In genomic region chr19:46745521-46746280, GRCh38 we compare ENCODE assay signal across 8 cellular contexts. TPM values are rescaled to one million over a fixed set of nuclear protein-coding genes. Genes with fewer than 3 reads are reported as not detected.
DNase-seq lines count a peak whose midpoint lies in the region; ATAC-seq, FAIRE-seq and TF ChIP-seq lines count a peak whose summit lies in the region.

FKRP (plus strand) TSS chr19:46746057; CDS start chr19:46755451, 9,394 bp downstream.

- H2BK120ac ChIP-seq in H1 (replicated peaks; ENCODE audit: low read depth, low read length): no peak within 1 kb of the TSS

- H2BK15ac ChIP-seq in H1 (ENCODE audit: low read length): 0 out of 2 replicates have a peak within 1 kb of the TSS, but pooled peaks have one; percentile 46

- peak within 1 kb of the TSS; percentile 71 for H3K56ac ChIP-seq in H1 (replicated peaks; ENCODE audit: insufficient read length, low read depth, low read length)

- no peaks in the 10 kb centered on the region for H3K9me3 ChIP-seq in H1 (ENCODE audit: insufficient read depth in 2 of 2, low read depth in 1 of 2, low read length in 1 of 2)
- H3K9me3 ChIP-seq in mucosa of descending colon: no peaks in the 10 kb centered on the region
- no peaks in the 10 kb centered on the region for H3K9me3 ChIP-seq in suprapubic skin

- peak within 1 kb of the TSS; percentile 83 to 97 (median 88) for H3K9ac ChIP-seq in H1 (replicated peaks in 1 of 4; ENCODE audit: extremely low read depth in 1 of 4, low read depth in 3 of 4, low read length in 3 of 4)

- peaks cover 11% of the 10 kb centered on the region for H3K23me2 ChIP-seq in H1 (ENCODE audit: low read depth, low read length)

- peak within 1 kb of the TSS; percentile 2 for H3K23ac ChIP-seq in H1 (ENCODE audit: insufficient read length)

- TF ChIP-seq EP300 in H1 (IDR thresholded peaks at IDR 0.05; ENCODE audit: borderline replicate concordance in 1 of 2, low read depth in 2 of 2, low read length in 2 of 2) (no peak), suprapubic skin (IDR thresholded peaks at IDR 0.05) (no peak)

- 0 out of 2 replicates have a peak within 1 kb of the TSS, but pooled peaks have one; percentile 7 for H2BK12ac ChIP-seq in H1 (ENCODE audit: low read depth, low read length)

- peak within 1 kb of the TSS; percentile 75 for H3K4ac ChIP-seq in H1 (replicated peaks; ENCODE audit: insufficient read length, low read depth, low read length)

- intact Hi-C loops in mucosa of descending colon (cut with DNase I, micrococcal nuclease): no loop called here

- CTCF ChIA-PET in H1 (lab: Charles Lee; ENCODE audit: partially characterized antibody): interaction anchor here (1.4 to 2.8 kb wide), 2 partner anchors 9 to 95 kb away, joined by 6 to 16 read pairs; no protein-coding TSS in a partner anchor

- H3K18ac ChIP-seq in H1 (ENCODE audit: extremely low read depth, low read length): peak within 1 kb of the TSS; percentile 83

- in situ Hi-C loops in GM13977 (cut with MboI; ENCODE audit: low pct_unique_long_range_greater_than_20kb, low sequenced_read_pairs, unreplicated experiment): no loop called here

- H3K27ac ChIP-seq in H1 (ENCODE audit: low read depth, low read length): peak within 1 kb of the TSS; percentile 85
- H3K27ac ChIP-seq in suprapubic skin: peak within 1 kb of the TSS; percentile 89

- peaks cover 10% of the 10 kb centered on the region for H3K79me1 ChIP-seq in H1 (ENCODE audit: low read depth, low read length)

- H4K5ac ChIP-seq in H1 (ENCODE audit: insufficient read length, low read depth, low read length): peak within 1 kb of the TSS; percentile 80

- ATAC-seq in HG03196 (IDR thresholded peaks at IDR 0.05; ENCODE audit: unreplicated experiment) (peak; percentile 38), mucosa of descending colon (peak; percentile 59), GM18858 (IDR thresholded peaks at IDR 0.05; ENCODE audit: unreplicated experiment) (no peak), HG03025 (IDR thresholded peaks at IDR 0.05; ENCODE audit: low FRiP score, unreplicated experiment) (no peak)

- no peak; a peak in 1 of 3 replicates for TF ChIP-seq POLR2A in H1 (IDR thresholded peaks at IDR 0.05; ENCODE audit: control extremely low read depth in 1 of 2, low read depth in 2 of 2, low read length in 2 of 2)
- no peak for TF ChIP-seq POLR2A in suprapubic skin (IDR thresholded peaks at IDR 0.05)

- DNase-seq in GM13977 (ENCODE audit: low spot score): peak; percentile 75
- DNase-seq in activated CD4-positive, alpha-beta T cell treated with anti-CD3 and anti-CD28 coated beads for 4 hours: peak; percentile 29 to 50
- no peak for DNase-seq in H1 (ENCODE audit: low read depth in 1 of 2, low spot score in 2 of 2)
- peak in 2 of 3 donors; percentile 42 to 65 for DNase-seq in mucosa of descending colon
- no peak for DNase-seq in suprapubic skin (ENCODE audit: low spot score in 2 of 2)

- peak within 1 kb of the TSS; percentile 87 for H4K91ac ChIP-seq in H1 (replicated peaks; ENCODE audit: insufficient read length, low read length)

- peak within 1 kb of the TSS; percentile 94 to 96 for H3K4me2 ChIP-seq in H1 (ENCODE audit: insufficient read depth in 1 of 2, low read depth in 2 of 2, low read length in 2 of 2)

- no peak within 1 kb of the TSS for H3K14ac ChIP-seq in H1 (ENCODE audit: insufficient read length)

- POLR2A ChIA-PET in H1 (lab: Charles Lee; ENCODE audit: partially characterized antibody): interaction anchor here (0.6 to 2.1 kb wide), 9 partner anchors 11 to 368 kb away, joined by 3 to 10 read pairs (median 4); partner anchors contain the start of genes SLC1A5 and ZC3H4

- H3K4me1 ChIP-seq in H1 (replicated peaks in 1 of 4; ENCODE audit: control insufficient read depth in 3 of 4, insufficient read depth in 4 of 4, low read length in 3 of 4) (peaks cover 0 to 10% (median 3%) of the 10 kb centered on the region in 4 experiments; a peak in 6 of 7 replicates), mucosa of descending colon (ENCODE audit: low read depth) (peaks cover 19% of the 10 kb centered on the region), suprapubic skin (peaks cover 49% of the 10 kb centered on the region)

- peaks cover 0 to 6% (median under 1%) of the 10 kb centered on the region in 4 experiments; a peak in 3 of 8 replicates for H3K36me3 ChIP-seq in H1 (ENCODE audit: control insufficient read depth in 2 of 4, insufficient read depth in 4 of 4, low read length in 3 of 4)
- H3K36me3 ChIP-seq in mucosa of descending colon (ENCODE audit: low read depth): no peaks in the 10 kb centered on the region
- no peaks in the 10 kb centered on the region for H3K36me3 ChIP-seq in suprapubic skin

- peak within 1 kb of the TSS; percentile 81; the same call in 1 of the 2 replicates for H2BK5ac ChIP-seq in H1 (ENCODE audit: low read depth, low read length)

- no peak within 1 kb of the TSS for H2BK20ac ChIP-seq in H1 (ENCODE audit: low read length)

- TF ChIP-seq RAD21 in H1 (IDR thresholded peaks at IDR 0.05 in 1 of 2, conservative IDR thresholded peaks at IDR 0.05 in 1 of 2; ENCODE audit: low read depth in 2 of 2, low read length in 2 of 2): no peak

- H3K27me3 ChIP-seq in H1 (replicated peaks in 1 of 4; ENCODE audit: control insufficient read depth in 3 of 4, extremely low read depth in 1 of 4, insufficient read depth in 3 of 4, low read length in 3 of 4): no peaks in the 10 kb centered on the region
- H3K27me3 ChIP-seq in suprapubic skin: no peaks in the 10 kb centered on the region

- FAIRE-seq in H1 (lab: Jason Lieb, UNC): no peak

- H3K79me2 ChIP-seq in H1 (ENCODE audit: control insufficient read depth in 1 of 2, insufficient read depth in 2 of 2, low read length in 2 of 2): peaks cover 41 to 52% of the 10 kb centered on the region in 2 experiments

- 2% methylated on average over 12 of the region's 68 CpGs; no CpG with 5 or more reads in 1 of the 2 experiments for WGBS in H1 (ENCODE audit: extremely low coverage in 1 of 2, insufficient coverage in 1 of 2, insufficient read length in 1 of 2, insufficient replicate concordance in 2 of 2, low coverage in 1 of 2, low lambda C conversion rate in 2 of 2, missing lambda C conversion rate in 1 of 2), 2 experiments
- WGBS in suprapubic skin: under 1% methylated on average over 29 of the region's 68 CpGs

- peak within 1 kb of the TSS; percentile 98 for H4K8ac ChIP-seq in H1 (ENCODE audit: extremely low read depth, insufficient read depth, low read length)

- TF ChIP-seq CTCF in GM13977 (IDR thresholded peaks at IDR 0.05; ENCODE audit: extremely low read depth, insufficient read depth, missing control alignments) (no peak), H1 (IDR thresholded peaks at IDR 0.05; ENCODE audit: control extremely low read depth in 1 of 3, insufficient read depth in 1 of 3, low read depth in 1 of 3, low read length in 3 of 3) (no peak), mucosa of descending colon (IDR thresholded peaks at IDR 0.05) (no peak), suprapubic skin (IDR thresholded peaks at IDR 0.05) (no peak)

- no peak within 1 kb of the TSS for H2AFZ ChIP-seq in H1 (ENCODE audit: low read length)

- no peak within 1 kb of the TSS for H2AK5ac ChIP-seq in H1 (ENCODE audit: low read depth, low read length)

- H4K20me1 ChIP-seq in H1 (replicated peaks in 1 of 2; ENCODE audit: control insufficient read depth in 1 of 2, insufficient read depth in 2 of 2, low read length in 2 of 2): peaks cover 27 to 34% of the 10 kb centered on the region in 2 experiments

- peak within 1 kb of the TSS; percentile 84 to 97 (median 93) for H3K4me3 ChIP-seq in H1 (ENCODE audit: extremely low read depth in 1 of 4, insufficient read depth in 2 of 4, low read depth in 3 of 4, low read length in 4 of 4)
- H3K4me3 ChIP-seq in mucosa of descending colon: peak within 1 kb of the TSS; percentile 100
- peak within 1 kb of the TSS; percentile 86 for H3K4me3 ChIP-seq in suprapubic skin

TF ChIP-seq in H1, 55 proteins besides CTCF, POLR2A, EP300 and RAD21:
- TF ChIP-seq TBP (IDR thresholded peaks at IDR 0.05; ENCODE audit: low read depth, low read length): peak; percentile 63; the same call in 1 of the 2 replicates
- no peak for TF ChIP-seq SIX5 (IDR thresholded peaks at IDR 0.05; ENCODE audit: low read depth, low read length)
- peak; percentile 9; the same call in 1 of the 2 replicates for TF ChIP-seq POLR2AphosphoS5 (IDR thresholded peaks at IDR 0.05; ENCODE audit: low read depth, low read length)
- TF ChIP-seq SAP30 (IDR thresholded peaks at IDR 0.05; ENCODE audit: insufficient read depth, insufficient replicate concordance, low read length): peak; percentile 83
- no peak for TF ChIP-seq NANOG (IDR thresholded peaks at IDR 0.05; ENCODE audit: insufficient read depth, low read depth, low read length, poor library complexity, severe bottlenecking)
- TF ChIP-seq TAF7 (optimal IDR thresholded peaks at IDR 0.05; ENCODE audit: borderline replicate concordance, low read depth, low read length): peak; percentile 78
- TF ChIP-seq RBBP5 (IDR thresholded peaks at IDR 0.05; ENCODE audit: borderline replicate concordance, low read depth, low read length): peak; percentile 24; the same call in 1 of the 2 replicates
- no peak for TF ChIP-seq GABPA (IDR thresholded peaks at IDR 0.05; ENCODE audit: borderline replicate concordance, insufficient read depth, low read length)
- peak; percentile 95 for TF ChIP-seq YY1 (IDR thresholded peaks at IDR 0.05; ENCODE audit: low read depth, low read length)
- peak; percentile 90 for TF ChIP-seq PHF8 (conservative IDR thresholded peaks at IDR 0.05; ENCODE audit: low read depth, low read length)
- peak; percentile 43 for TF ChIP-seq KDM4A (IDR thresholded peaks at IDR 0.05; ENCODE audit: low read depth, low read length, severe bottlenecking)
- TF ChIP-seq TAF1 (IDR thresholded peaks at IDR 0.05; ENCODE audit: low read depth, low read length): peak; percentile 77

RNA-seq across cellular contexts. Expression of gene FKRP, which starts in this region (rescaled TPM):
- total RNA-seq in H1 (2021; fragmentation: NEBNext Ultra II Directional; extraction: Animal tissue kit (Norgen Biotek cat#: 25700)): 24.4 and 24.8 TPM in 2 replicates
- polyA plus RNA-seq in H1 (2011; rRNA removed): 17.1 and 29.1 TPM in 2 replicates
- 16.6 TPM for polyA plus RNA-seq in H1 (2011; cell fraction: cytosol; rRNA removed)
- 36.2 TPM for polyA plus RNA-seq in H1 (2011; cell fraction: nucleus; rRNA removed)
- polyA plus RNA-seq in H1 (2012, experiment 1 of 2): 22.3 to 27.7 TPM (median 25.3 TPM) in 4 replicates
- polyA plus RNA-seq in H1 (2012, experiment 2 of 2): 18.2 TPM
- 31.2 TPM for polyA plus RNA-seq in H1 (2013, experiment 1 of 2)
- 30.1 TPM for polyA plus RNA-seq in H1 (2013, experiment 2 of 2)
- 9.1 and 10.6 TPM in 2 replicates for polyA minus RNA-seq in H1 (2011; rRNA and poly(A)+ RNA removed)
- 10.7 TPM for polyA minus RNA-seq in H1 (2011; cell fraction: cytosol; rRNA and poly(A)+ RNA removed)
- polyA minus RNA-seq in H1 (2011; cell fraction: nucleus; rRNA and poly(A)+ RNA removed): 13.1 TPM
- total RNA-seq in mucosa of descending colon (10 to 100 TPM; 10.7 to 19.8 (median 10.9) TPM), suprapubic skin (10 to 100 TPM in 1 of 4 donors, 1 to 10 TPM in 3; 7.1 to 15.2 (median 7.8) TPM)

Comparison
In these comparisons a context has a peak if more than half of its experiments do, and no peak if none do; other contexts are left out.
1. DNase-seq: peak in GM13977 (single experiment), activated CD4-positive, alpha-beta T cell treated with anti-CD3 and anti-CD28 coated beads for 4 hours (2 of 2) and mucosa of descending colon (2 of 3); none in H1 (0 of 2) and suprapubic skin (0 of 2).
2. ATAC-seq: peak in HG03196 (single experiment) and mucosa of descending colon (single experiment); none in GM18858 (single experiment) and HG03025 (single experiment).
3. Peak in every context shown above with its lines, with median percentiles within 50 percentile points of each other: H3K4me3 ChIP-seq.